In genomic region chr6:5851261-5851757, GRCh38 we compare ENCODE assay signal across 8 cellular contexts.
DNase-seq lines count a peak whose midpoint lies in the region; ATAC-seq lines count a peak whose summit lies in the region.

No MANE protein-coding gene starts in this region.

- H3K36me3 Mint-ChIP-seq in central memory CD8-positive, alpha-beta T cell (ENCODE audit: insufficient read depth) = peaks cover 2% of the 10 kb centered on the region

- ATAC-seq in HG02981 (IDR thresholded peaks at IDR 0.05; ENCODE audit: unreplicated experiment) = peak; percentile 58
- ATAC-seq in activated CD4-positive, CD25-positive, alpha-beta regulatory T cell treated with anti-CD3 and anti-CD28 coated beads, Interleukin-2, amount 50 U/mL, for 24 hours = peak; percentile 97 to 98
- ATAC-seq in central memory CD8-positive, alpha-beta T cell (replicated peaks; ENCODE audit: extremely low read depth, poor library complexity, severe bottlenecking) = peak; percentile 89

- no peaks in the 10 kb centered on the region for H3K9me3 Mint-ChIP-seq in central memory CD8-positive, alpha-beta T cell

- H3K27me3 Mint-ChIP-seq in central memory CD8-positive, alpha-beta T cell = peaks cover 14% of the 10 kb centered on the region

- H3K27ac Mint-ChIP-seq in central memory CD8-positive, alpha-beta T cell (ENCODE audit: low read depth) = no peak overlapping the region

- peaks cover 5% of the 10 kb centered on the region for H3K4me1 Mint-ChIP-seq in central memory CD8-positive, alpha-beta T cell

- peak; percentile 18 for DNase-seq in DMS153 treated with DMSO at 0.1 percent for 48 hours (lab: John Stamatoyannopoulos, UW; ENCODE audit: unreplicated experiment)
- DNase-seq in central memory CD8-positive, alpha-beta T cell (ENCODE audit: low spot score in 2 of 2) = peak; percentile 36 to 39
- peak; percentile 51 for DNase-seq in kidney tubule cell (ENCODE audit: low spot score)
- peak; percentile 64 for DNase-seq in stimulated activated CD4-positive, alpha-beta T cell treated with anti-CD3 and anti-CD28 coated beads, Interleukin-1b, Interleukin-23, amount 100 ng/mL, for 48 hours
- no peak for DNase-seq in NCI-H2081 treated with DMSO at 0.1 percent for 48 hours (lab: John Stamatoyannopoulos, UW)
- no peak for DNase-seq in mesenteric fat pad (ENCODE audit: low spot score)

- peak overlapping the region; percentile 77 for H3K4me3 Mint-ChIP-seq in central memory CD8-positive, alpha-beta T cell

Comparison
In these comparisons a context has a peak if more than half of its experiments do, and no peak if none do; other contexts are left out.
1. DNase-seq: peak in DMS153 treated with DMSO at 0.1 percent for 48 hours (single experiment), central memory CD8-positive, alpha-beta T cell (2 of 2), kidney tubule cell (single experiment) and stimulated activated CD4-positive, alpha-beta T cell treated with anti-CD3 and anti-CD28 coated beads, Interleukin-1b, Interleukin-23, amount 100 ng/mL, for 48 hours (single experiment); none in NCI-H2081 treated with DMSO at 0.1 percent for 48 hours (single experiment) and mesenteric fat pad (single experiment).
2. Peak in every context shown above with its lines, with median percentiles within 50 percentile points of each other: ATAC-seq.